In the genomic region with DNA sequence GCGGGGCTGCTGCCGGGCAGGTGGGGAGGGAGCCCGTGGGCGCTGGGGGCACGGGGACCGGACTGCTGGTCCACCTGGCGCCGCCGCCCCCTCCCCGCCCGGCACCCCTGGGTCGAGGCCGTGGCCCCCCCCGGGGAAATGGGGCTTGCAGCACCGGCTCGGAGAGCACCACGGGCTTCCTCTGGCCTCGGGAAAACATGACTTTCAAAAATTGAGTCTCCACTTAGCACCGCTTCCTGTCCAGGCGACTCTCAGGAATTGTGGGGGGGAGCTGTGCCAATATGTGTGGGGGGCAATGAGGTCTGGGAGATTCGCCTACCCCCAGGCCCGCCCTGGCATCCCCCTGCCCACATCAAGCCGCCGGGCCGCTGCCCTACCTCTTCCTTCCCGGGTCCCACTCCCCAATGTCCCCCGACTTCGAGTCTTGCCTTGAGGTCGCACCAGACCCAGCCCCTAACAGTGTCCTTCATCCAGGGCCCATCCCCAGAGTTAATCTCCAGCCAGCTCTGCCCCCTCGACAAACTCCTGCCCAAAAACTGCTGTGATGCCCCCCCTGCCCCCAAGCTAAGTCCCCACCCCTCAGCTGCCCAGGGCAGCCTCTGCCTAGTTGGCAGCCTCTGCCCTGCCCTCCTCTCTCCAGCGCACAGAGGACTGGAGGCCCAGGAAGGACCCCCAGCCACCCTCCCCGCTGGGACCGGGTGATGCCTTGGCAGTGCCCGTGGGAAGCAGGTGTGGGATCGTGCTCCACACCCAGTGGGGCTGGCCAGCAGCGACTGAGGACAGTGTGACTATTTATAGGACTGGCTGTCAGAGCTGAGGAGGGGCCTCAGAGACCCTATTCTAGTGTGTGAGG, we compare ENCODE assay signal across 1 cellular context.
TF ChIP-seq lines count a peak whose summit lies in the region.

No MANE protein-coding gene starts in this region.

TF ChIP-seq in liver, 16 proteins besides CTCF, POLR2A, EP300 and RAD21 (continued from another document):
- TF ChIP-seq SP1 (IDR thresholded peaks at IDR 0.05), result no peak
- TF ChIP-seq YY1 (IDR thresholded peaks at IDR 0.05), result no peak
- TF ChIP-seq FOXA2 (IDR thresholded peaks at IDR 0.05), result no peak
- no peak for TF ChIP-seq NR2F2 (IDR thresholded peaks at IDR 0.05)
